Comparison of ENCODE assay signal across 8 cellular contexts in genomic region chr1:52032124-52032784, GRCh38. TPM values are rescaled to one million over a fixed set of nuclear protein-coding genes. Genes with fewer than 3 reads are reported as not detected.
A peak's percentile ranks its signal among the peaks of the same experiment; 100 is the strongest.
DNase-seq lines count a peak whose midpoint lies in the region; ATAC-seq and TF ChIP-seq lines count a peak whose summit lies in the region.

No MANE protein-coding gene starts in this region.

- peaks cover 35% of the 10 kb centered on the region for H3K79me2 ChIP-seq in PC-3 (ENCODE audit: low read length)

- no peak for DNase-seq in AG04450 (ENCODE audit: low read depth, low spot score)
- DNase-seq in PC-3 = no peak
- no peak for DNase-seq in epithelial cell of esophagus (ENCODE audit: low read depth)
- DNase-seq in prostate gland (ENCODE audit: low spot score) = no peak
- no peak for DNase-seq in NOMO-1 treated with dmso at 0.1 percent for 144 hours (lab: John Stamatoyannopoulos, UW; ENCODE audit: unreplicated experiment)
- no peak for DNase-seq in NCI-H446 (lab: John Stamatoyannopoulos, UW)

- H3K4me3 ChIP-seq in AG04450 (ENCODE audit: low read depth, low read length) (peak overlapping the region; percentile 97), PC-3 (ENCODE audit: low read length) (peak overlapping the region; percentile 97), epithelial cell of esophagus (ENCODE audit: low read length) (peak overlapping the region; percentile 85), prostate gland (peak overlapping the region; percentile 57 to 72)

- H3K9ac ChIP-seq in PC-3 (ENCODE audit: low read length) = peak overlapping the region; percentile 92

- peaks cover 15% of the 10 kb centered on the region for H3K4me1 ChIP-seq in PC-3 (ENCODE audit: insufficient read depth, low read length)
- H3K4me1 ChIP-seq in prostate gland (replicated peaks) = peaks cover 3% of the 10 kb centered on the region

- POLR2A ChIA-PET in AG04450 (lab: Yijun Ruan, JAX) (interaction anchor here (0.6 kb wide), 1 partner anchor 312 kb away, joined by 4 read pairs; no protein-coding TSS in a partner anchor), PC-3 (lab: Charles Lee; ENCODE audit: unreplicated experiment) (no interaction called here)

- H3K27ac ChIP-seq in AG04450 (ENCODE audit: low read depth, low read length) (peak overlapping the region; percentile 92), PC-3 (ENCODE audit: low read length) (no peak overlapping the region), prostate gland (peak overlapping the region in 1 of 2 donors; percentile 86)

- ATAC-seq in GM19463 (IDR thresholded peaks at IDR 0.05; ENCODE audit: unreplicated experiment) = peak; percentile 14
- ATAC-seq in PC-3 = peak; percentile 4
- no peak for ATAC-seq in GM19452 (IDR thresholded peaks at IDR 0.05; ENCODE audit: unreplicated experiment)

- H3K36me3 ChIP-seq in PC-3 (ENCODE audit: low read depth, low read length) (no peaks in the 10 kb centered on the region), prostate gland (no peaks in the 10 kb centered on the region)

- no peak for TF ChIP-seq POLR2A in prostate gland (IDR thresholded peaks at IDR 0.05)

- H3K4me2 ChIP-seq in PC-3 (ENCODE audit: low read length) = peak overlapping the region; percentile 91

- H4K20me1 ChIP-seq in PC-3 (ENCODE audit: low read length) = peaks cover 15% of the 10 kb centered on the region

- CTCF ChIA-PET in AG04450 (lab: Charles Lee) = interaction anchor here (1.6 kb wide), 1 partner anchor 136 kb away, joined by 4 read pairs; no protein-coding TSS in a partner anchor
- CTCF ChIA-PET in PC-3 (lab: Charles Lee) = no interaction called here

- no peaks in the 10 kb centered on the region for H3K9me3 ChIP-seq in AG04450 (ENCODE audit: control insufficient read depth, insufficient read depth, low read length)
- no peaks in the 10 kb centered on the region for H3K9me3 ChIP-seq in PC-3 (ENCODE audit: low read length)
- H3K9me3 ChIP-seq in prostate gland = no peaks in the 10 kb centered on the region

- H3K9me2 ChIP-seq in PC-3 (replicated peaks; ENCODE audit: low read length) = no peaks in the 10 kb centered on the region

- intact Hi-C loops in PC-3 (cut with micrococcal nuclease) (no loop called here), prostate gland (cut with DNase I) (no loop called here)

- BruUV-seq in PC-3 (replicated peaks; lab: Mats Ljungman, UMichigan) = no TSS peak

- no peaks in the 10 kb centered on the region for H3F3A ChIP-seq in PC-3 (ENCODE audit: low read length, unreplicated experiment)

- H3K27me3 ChIP-seq in AG04450 (ENCODE audit: control insufficient read depth, insufficient read depth, low read length) (no peaks in the 10 kb centered on the region), PC-3 (ENCODE audit: low read length) (no peaks in the 10 kb centered on the region), prostate gland (replicated peaks; ENCODE audit: insufficient read depth) (no peaks in the 10 kb centered on the region)

- 0 out of 2 replicates have a peak overlapping the region, but pooled peaks have one; percentile 95 for H2AFZ ChIP-seq in PC-3 (ENCODE audit: low read length)

- TF ChIP-seq CTCF in AG04450 (IDR thresholded peaks at IDR 0.05; ENCODE audit: low read depth, low read length) (no peak), PC-3 (conservative IDR thresholded peaks at IDR 0.05; ENCODE audit: low read depth, low read length) (no peak), epithelial cell of esophagus (IDR thresholded peaks at IDR 0.05; ENCODE audit: insufficient read depth, low read depth, low read length, missing control alignments) (no peak), prostate gland (IDR thresholded peaks at IDR 0.05) (no peak)

- WGBS in prostate gland = 56% methylated on average over 5 of the region's 5 CpGs

RNA-seq across cellular contexts. Expression of gene KTI12, which starts 1.4 kb away (rescaled TPM):
- polyA plus RNA-seq in AG04450 (2011; rRNA removed) = 9.8 and 10.5 TPM in 2 replicates
- 8.1 and 8.2 TPM in 2 replicates for polyA minus RNA-seq in AG04450 (2011; rRNA and poly(A)+ RNA removed)
- 9.7 and 12.8 TPM in 2 replicates for total RNA-seq in PC-3 (2014; rRNA removed)
- total RNA-seq in prostate gland = 10 to 100 TPM in 1 of 2 donors, 1 to 10 TPM in 1; 9.2 to 15.0 TPM

RNA-seq across cellular contexts. Expression of gene TXNDC12, which starts 22.7 kb away (rescaled TPM):
- polyA plus RNA-seq in AG04450 (2011; rRNA removed) = 39.8 and 55.8 TPM in 2 replicates
- 15.2 and 23.2 TPM in 2 replicates for polyA minus RNA-seq in AG04450 (2011; rRNA and poly(A)+ RNA removed)
- total RNA-seq in PC-3 (2014; rRNA removed) (28.6 and 36.8 TPM in 2 replicates), prostate gland (10 to 100 TPM; 46.1 to 70.6 TPM)

RNA-seq across cellular contexts. Expression of gene BTF3L4, which starts 23.8 kb away (rescaled TPM):
- 59.7 and 86.6 TPM in 2 replicates for polyA plus RNA-seq in AG04450 (2011; rRNA removed)
- 24.9 and 37.1 TPM in 2 replicates for polyA minus RNA-seq in AG04450 (2011; rRNA and poly(A)+ RNA removed)
- total RNA-seq in PC-3 (2014; rRNA removed) = 33.8 and 50.4 TPM in 2 replicates
- total RNA-seq in prostate gland = 10 to 100 TPM; 34.7 to 39.0 TPM

RNA-seq across cellular contexts. Expression of gene RAB3B, which starts 41.8 kb away (rescaled TPM):
- 28.4 and 28.6 TPM in 2 replicates for polyA plus RNA-seq in AG04450 (2011; rRNA removed)
- 51.1 and 66.1 TPM in 2 replicates for polyA minus RNA-seq in AG04450 (2011; rRNA and poly(A)+ RNA removed)
- total RNA-seq in PC-3 (2014; rRNA removed) = 4.5 and 5.0 TPM in 2 replicates
- 10 to 100 TPM in 1 of 2 donors, 1 to 10 TPM in 1; 8.5 to 23.6 TPM for total RNA-seq in prostate gland
